ENCODE assay signal across 8 cellular contexts in the genomic region with DNA sequence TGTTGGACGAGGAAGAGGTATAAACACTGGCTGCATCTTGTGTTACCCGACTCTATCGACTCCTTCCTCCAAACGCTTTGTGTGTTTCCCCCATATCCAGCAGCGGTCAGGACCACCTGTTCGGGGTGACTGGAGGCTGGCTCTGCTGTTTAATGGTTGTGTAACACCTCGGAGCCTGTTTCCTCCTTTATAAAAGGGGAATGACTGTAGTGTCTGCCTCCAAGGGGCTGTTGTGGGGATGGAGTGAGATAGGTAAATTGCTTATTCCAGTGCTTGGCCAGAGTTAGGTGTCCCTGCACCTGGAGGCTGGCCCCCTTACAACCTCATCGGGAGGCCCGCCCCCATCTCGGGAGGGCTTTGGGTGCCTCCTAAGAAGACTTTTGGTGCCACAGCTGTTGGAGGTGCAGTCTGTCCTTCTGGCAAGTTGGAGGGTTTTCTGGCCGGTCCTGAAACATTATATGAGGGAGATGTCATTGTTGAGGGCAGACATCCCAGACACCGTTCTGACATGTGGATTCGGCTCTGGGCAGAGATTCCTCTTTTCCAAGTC. TPM values are rescaled to one million over a fixed set of nuclear protein-coding genes. Genes with fewer than 3 reads are reported as not detected.
DNase-seq lines count a peak whose midpoint lies in the region; ATAC-seq and TF ChIP-seq lines count a peak whose summit lies in the region.

No MANE protein-coding gene starts in this region.

- TF ChIP-seq POLR2A in testis (IDR thresholded peaks at IDR 0.05), result no peak

- peak overlapping the region; percentile 91 for H3K4me3 Mint-ChIP-seq in activated naive CD8-positive, alpha-beta T cell treated with anti-CD3 and anti-CD28 coated beads, Interleukin-2, amount 50 U/mL, for 24 hours

- H3K9me3 Mint-ChIP-seq in activated naive CD8-positive, alpha-beta T cell treated with anti-CD3 and anti-CD28 coated beads, Interleukin-2, amount 50 U/mL, for 24 hours, result no peaks in the 10 kb centered on the region

- intact Hi-C loops in testis (cut with DNase I; ENCODE audit: low total_unique reads), result no loop called here

- H3K4me1 Mint-ChIP-seq in activated naive CD8-positive, alpha-beta T cell treated with anti-CD3 and anti-CD28 coated beads, Interleukin-2, amount 50 U/mL, for 24 hours, result peaks cover 70% of the 10 kb centered on the region

- H3K27me3 ChIP-seq in layer of hippocampus (ENCODE audit: control insufficient read depth, insufficient read depth, low read length), result no peaks in the 10 kb centered on the region
- no peaks in the 10 kb centered on the region for H3K27me3 ChIP-seq in testis

- peaks cover 39% of the 10 kb centered on the region for H3K4me1 ChIP-seq in testis

- WGBS in testis, 2 donors, result 1 to 2% methylated on average over 9 to 13 of the region's 13 CpGs

- H3K27ac ChIP-seq in C4-2B, result peak overlapping the region; percentile 75
- H3K27ac ChIP-seq in layer of hippocampus (ENCODE audit: low read depth, low read length), result peak overlapping the region; percentile 19
- H3K27ac ChIP-seq in testis, result peak overlapping the region; percentile 21 to 85

- TF ChIP-seq CTCF in C4-2B (conservative IDR thresholded peaks at IDR 0.05) (no peak), testis (IDR thresholded peaks at IDR 0.05) (no peak)

- no peaks in the 10 kb centered on the region for H3K36me3 ChIP-seq in testis (ENCODE audit: low read depth, missing control alignments)

- H3K27ac Mint-ChIP-seq in activated naive CD8-positive, alpha-beta T cell treated with anti-CD3 and anti-CD28 coated beads, Interleukin-2, amount 50 U/mL, for 24 hours, result peak overlapping the region; percentile 88

- H3K36me3 Mint-ChIP-seq in activated naive CD8-positive, alpha-beta T cell treated with anti-CD3 and anti-CD28 coated beads, Interleukin-2, amount 50 U/mL, for 24 hours (ENCODE audit: low read depth), result peaks cover 24% of the 10 kb centered on the region

- DNase-seq in Jurkat, Clone E6-1 (ENCODE audit: low read depth, low spot score), result no peak
- DNase-seq in activated naive CD8-positive, alpha-beta T cell treated with anti-CD3 and anti-CD28 coated beads, Interleukin-2, amount 50 U/mL, for 24 hours, result no peak
- no peak for DNase-seq in testis
- DNase-seq in NCI-H187 (lab: John Stamatoyannopoulos, UW), result no peak

- no peaks in the 10 kb centered on the region for H3K9me3 ChIP-seq in testis

- H3K4me3 ChIP-seq in Jurkat, Clone E6-1 (ENCODE audit: low read length), result peak overlapping the region; percentile 89
- H3K4me3 ChIP-seq in testis, result peak overlapping the region; percentile 60 to 76

- ATAC-seq in activated naive CD8-positive, alpha-beta T cell treated with anti-CD3 and anti-CD28 coated beads, Interleukin-2, amount 50 U/mL, for 24 hours, result no peak
- ATAC-seq in GM21529 (IDR thresholded peaks at IDR 0.05; ENCODE audit: unreplicated experiment) (no peak), HG03196 (IDR thresholded peaks at IDR 0.05; ENCODE audit: unreplicated experiment) (no peak)

- no peaks in the 10 kb centered on the region for H3K27me3 Mint-ChIP-seq in activated naive CD8-positive, alpha-beta T cell treated with anti-CD3 and anti-CD28 coated beads, Interleukin-2, amount 50 U/mL, for 24 hours

RNA-seq across cellular contexts. Expression of a gene that starts 1.1 kb away (rescaled TPM):
- polyA plus RNA-seq in Jurkat, Clone E6-1 (2012; ENCODE audit: insufficient read depth, insufficient read length), result 18.9 TPM
- 10 to 100 TPM; 61.2 to 67.9 TPM for total RNA-seq in testis
- polyA plus RNA-seq in testis (ENCODE audit: insufficient read depth, low read depth, low replicate concordance), result 39.9 TPM

RNA-seq across cellular contexts. Expression of a gene that starts 57.9 kb away (rescaled TPM):
- 36.1 TPM for polyA plus RNA-seq in Jurkat, Clone E6-1 (2012; ENCODE audit: insufficient read depth, insufficient read length)
- total RNA-seq in testis, result 10 to 100 TPM; 10.2 to 11.1 TPM
- polyA plus RNA-seq in testis (ENCODE audit: insufficient read depth, low read depth, low replicate concordance), result 5.9 TPM

Comparison
In these comparisons a context has a peak if more than half of its experiments do, and no peak if none do; other contexts are left out.
1. H3K27ac ChIP-seq: peak in every context shown above with its lines; median percentile 75 in C4-2B; 53 in testis; 19 in layer of hippocampus.